ENCODE assay signal across 2 cellular contexts in genomic region chr10:31103096-31103495, GRCh38.
TF ChIP-seq lines count a peak whose summit lies in the region.

No MANE protein-coding gene starts in this region.

TF ChIP-seq in GM23338, 12 proteins besides CTCF, POLR2A, EP300 and RAD21 (continued from another document):
- TF ChIP-seq, protein P1, sequence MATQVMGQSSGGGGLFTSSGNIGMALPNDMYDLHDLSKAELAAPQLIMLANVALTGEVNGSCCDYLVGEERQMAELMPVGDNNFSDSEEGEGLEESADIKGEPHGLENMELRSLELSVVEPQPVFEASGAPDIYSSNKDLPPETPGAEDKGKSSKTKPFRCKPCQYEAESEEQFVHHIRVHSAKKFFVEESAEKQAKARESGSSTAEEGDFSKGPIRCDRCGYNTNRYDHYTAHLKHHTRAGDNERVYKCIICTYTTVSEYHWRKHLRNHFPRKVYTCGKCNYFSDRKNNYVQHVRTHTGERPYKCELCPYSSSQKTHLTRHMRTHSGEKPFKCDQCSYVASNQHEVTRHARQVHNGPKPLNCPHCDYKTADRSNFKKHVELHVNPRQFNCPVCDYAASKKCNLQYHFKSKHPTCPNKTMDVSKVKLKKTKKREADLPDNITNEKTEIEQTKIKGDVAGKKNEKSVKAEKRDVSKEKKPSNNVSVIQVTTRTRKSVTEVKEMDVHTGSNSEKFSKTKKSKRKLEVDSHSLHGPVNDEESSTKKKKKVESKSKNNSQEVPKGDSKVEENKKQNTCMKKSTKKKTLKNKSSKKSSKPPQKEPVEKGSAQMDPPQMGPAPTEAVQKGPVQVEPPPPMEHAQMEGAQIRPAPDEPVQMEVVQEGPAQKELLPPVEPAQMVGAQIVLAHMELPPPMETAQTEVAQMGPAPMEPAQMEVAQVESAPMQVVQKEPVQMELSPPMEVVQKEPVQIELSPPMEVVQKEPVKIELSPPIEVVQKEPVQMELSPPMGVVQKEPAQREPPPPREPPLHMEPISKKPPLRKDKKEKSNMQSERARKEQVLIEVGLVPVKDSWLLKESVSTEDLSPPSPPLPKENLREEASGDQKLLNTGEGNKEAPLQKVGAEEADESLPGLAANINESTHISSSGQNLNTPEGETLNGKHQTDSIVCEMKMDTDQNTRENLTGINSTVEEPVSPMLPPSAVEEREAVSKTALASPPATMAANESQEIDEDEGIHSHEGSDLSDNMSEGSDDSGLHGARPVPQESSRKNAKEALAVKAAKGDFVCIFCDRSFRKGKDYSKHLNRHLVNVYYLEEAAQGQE (IDR thresholded peaks at IDR 0.05; ENCODE audit: unreplicated experiment), result no peak
- no peak for TF ChIP-seq ZNF331 (CRISPR knock-in tag; IDR thresholded peaks at IDR 0.05; ENCODE audit: low read depth)
- no peak for TF ChIP-seq POLR2AphosphoS5 (IDR thresholded peaks at IDR 0.05; ENCODE audit: low read depth)
- no peak for TF ChIP-seq EZH2phosphoT487 (IDR thresholded peaks at IDR 0.05; ENCODE audit: unreplicated experiment)
- TF ChIP-seq EZH2 (IDR thresholded peaks at IDR 0.05; ENCODE audit: low read depth, unreplicated experiment), result no peak
- no peak for TF ChIP-seq ZNF462 (CRISPR knock-in tag; IDR thresholded peaks at IDR 0.05)
- TF ChIP-seq ETS1 (IDR thresholded peaks at IDR 0.05), result no peak
- TF ChIP-seq ZNF114 (CRISPR knock-in tag; IDR thresholded peaks at IDR 0.05), result no peak
- no peak for TF ChIP-seq NANOG (IDR thresholded peaks at IDR 0.05; ENCODE audit: borderline replicate concordance)

TF ChIP-seq in WTC11, 78 proteins besides CTCF, POLR2A, EP300 and RAD21 (continued from another document):
- no peak for TF ChIP-seq HMGXB4 (CRISPR knock-in tag; IDR thresholded peaks at IDR 0.05)
